ENCODE assay signal across 22 cellular contexts in the genomic region with DNA sequence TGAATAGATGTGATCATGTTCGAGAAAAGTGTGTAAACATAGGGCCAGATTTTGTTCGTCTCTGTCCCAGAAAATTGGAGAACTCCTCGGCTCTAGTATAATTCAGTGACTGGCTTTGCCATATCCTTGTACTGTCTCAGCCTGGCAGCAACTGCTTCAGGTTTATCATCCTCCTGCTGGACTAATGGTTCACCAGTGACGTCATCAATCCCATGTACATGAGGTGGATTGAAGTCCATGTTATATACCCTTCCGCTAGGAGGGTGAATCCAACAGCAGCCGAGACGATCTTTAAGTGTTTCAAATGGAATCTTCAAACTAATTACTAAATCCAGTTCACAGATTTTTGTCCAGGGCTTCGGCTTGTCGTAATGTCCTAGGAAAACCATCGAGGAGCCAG. TPM values are rescaled to one million over a fixed set of nuclear protein-coding genes. Genes with fewer than 3 reads are reported as not detected.
A peak's percentile ranks its signal among the peaks of the same experiment; 100 is the strongest.
DNase-seq lines count a peak whose midpoint lies in the region; ATAC-seq, FAIRE-seq and TF ChIP-seq lines count a peak whose summit lies in the region.
"Had no signal": no experiment of that assay in that cellular context is flagged by ENCODE, and none has a peak within 500 bp of the region (broad histone marks: within the 10 kb centered on the region; RNA-seq: fewer than 3 reads in every experiment).

No MANE protein-coding gene starts in this region.

- TF ChIP-seq CTCF in HepG2 (CRISPR knock-in tag; IDR thresholded peaks at IDR 0.05) (no peak), right lobe of liver (IDR thresholded peaks at IDR 0.05) (no peak), mammary epithelial cell (conservative IDR thresholded peaks at IDR 0.05 in 1 of 2, IDR thresholded peaks at IDR 0.05 in 1 of 2; ENCODE audit: extremely low read depth in 1 of 2, insufficient read depth in 1 of 2, low read depth in 1 of 2, low read length in 2 of 2) (no peak)

- H3K4me3 ChIP-seq in HepG2 (replicated peaks in 1 of 3; ENCODE audit: insufficient read depth in 1 of 3, low read depth in 2 of 3, low read length in 3 of 3) (no peak overlapping the region), right lobe of liver (no peak overlapping the region), mammary epithelial cell (replicated peaks in 1 of 3; ENCODE audit: insufficient read depth in 1 of 3, low read depth in 2 of 3, low read length in 3 of 3) (no peak overlapping the region)
- H3K4me3 ChIP-seq: BLaER1 treated with 17β-estradiol and CSF1 and Interleukin-3, amounts not matched to agents 10 nM and 100 nM; GM23248 had no signal

- TF ChIP-seq POLR2A in HepG2 (IDR thresholded peaks at IDR 0.05; ENCODE audit: insufficient read depth in 1 of 2, low read depth in 2 of 2, low read length in 2 of 2) = no peak
- no peak for TF ChIP-seq POLR2A in right lobe of liver (IDR thresholded peaks at IDR 0.05)

- H3K4me2 ChIP-seq in HepG2 (ENCODE audit: low read depth, low read length) (no peak overlapping the region), mammary epithelial cell (ENCODE audit: insufficient read depth, low read depth, low read length) (peak overlapping the region; percentile 65)

- H3K79me2 ChIP-seq in HepG2 (ENCODE audit: insufficient read depth, low read length) (no peaks in the 10 kb centered on the region), mammary epithelial cell (ENCODE audit: insufficient read depth, low read length) (no peaks in the 10 kb centered on the region)

- POLR2A ChIA-PET in HepG2 (lab: Yijun Ruan, JAX) = no interaction called here

- in situ Hi-C loops in HepG2 (cut with HindIII; ENCODE audit: extremely low pct_ligation_motif_present, low pct_unique_long_range_greater_than_20kb) (no loop called here), mammary epithelial cell (cut with MboI; ENCODE audit: low sequenced_read_pairs in 2 of 2) (no loop called here)

- H3K27ac ChIP-seq in HepG2 (ENCODE audit: extremely low read length, insufficient read depth, low read length) (no peak overlapping the region), right lobe of liver (no peak overlapping the region), KOPT-K1 (ENCODE audit: low read depth, low read length, poor library complexity, severe bottlenecking) (peak overlapping the region; percentile 62), mammary epithelial cell (ENCODE audit: insufficient read depth, low read depth, low read length) (no peak overlapping the region)
- H3K27ac ChIP-seq: 22Rv1; BLaER1 treated with 17β-estradiol and CSF1 and Interleukin-3, amounts not matched to agents 10 nM and 100 nM; GM23248 had no signal

- H3K36me3 ChIP-seq in HepG2 (replicated peaks in 1 of 2; ENCODE audit: control insufficient read depth in 1 of 2, insufficient read depth in 2 of 2, low read length in 2 of 2) (no peaks in the 10 kb centered on the region), right lobe of liver (no peaks in the 10 kb centered on the region), KOPT-K1 (ENCODE audit: insufficient read depth, low read length) (no peaks in the 10 kb centered on the region), mammary epithelial cell (ENCODE audit: insufficient read depth, low read length) (no peaks in the 10 kb centered on the region)
- H3K36me3 ChIP-seq: BLaER1 treated with 17β-estradiol and CSF1 and Interleukin-3, amounts not matched to agents 10 nM and 100 nM had no signal

- BruUV-seq in HepG2 (replicated peaks; lab: Mats Ljungman, UMichigan) (no TSS peak), mammary epithelial cell (replicated peaks; lab: Mats Ljungman, UMichigan) (no TSS peak)

- dilution Hi-C loops in mammary epithelial cell (cut with HindIII; ENCODE audit: low sequenced_read_pairs) = no loop called here

- peaks cover 33% of the 10 kb centered on the region for H3K4me1 ChIP-seq in HepG2 (ENCODE audit: insufficient read depth, low read length)
- peaks cover 0 to 4% (median 0%) of the 10 kb centered on the region in 4 donors for H3K4me1 ChIP-seq in right lobe of liver
- peaks cover 11% of the 10 kb centered on the region for H3K4me1 ChIP-seq in mammary epithelial cell (ENCODE audit: insufficient read depth, low read length)

- TF ChIP-seq EP300 in HepG2 (IDR thresholded peaks at IDR 0.05; ENCODE audit: low read depth in 2 of 2, low read length in 2 of 2) (no peak), HepG2 (CRISPR knock-in tag; IDR thresholded peaks at IDR 0.05; ENCODE audit: borderline replicate concordance) (no peak)

- CTCF ChIA-PET in HepG2 (lab: Yijun Ruan, JAX; ENCODE audit: low intra/inter-chr PET ratio, low total read pairs) (no interaction called here), mammary epithelial cell (lab: Charles Lee; ENCODE audit: low non-redundant PET) (no interaction called here)

- H4K20me1 ChIP-seq in HepG2 (ENCODE audit: insufficient read depth, low read length) (no peaks in the 10 kb centered on the region), mammary epithelial cell (ENCODE audit: insufficient read depth, low read length) (no peaks in the 10 kb centered on the region)
- H4K20me1 ChIP-seq: BLaER1 treated with 17β-estradiol and CSF1 and Interleukin-3, amounts not matched to agents 10 nM and 100 nM had no signal

- 89% methylated on average over 10 of the region's 10 CpGs for WGBS in HepG2 (ENCODE audit: low lambda C conversion rate)
- WGBS in right lobe of liver (ENCODE audit: insufficient coverage, low coverage, low lambda C conversion rate, missing lambda C conversion rate) = 91% methylated on average over 10 of the region's 10 CpGs
- 81% methylated on average over 10 of the region's 10 CpGs for WGBS in mammary epithelial cell (ENCODE audit: low coverage, missing lambda C conversion rate)

- H2AFZ ChIP-seq in HepG2 (ENCODE audit: low read length) = no peak overlapping the region
- peak overlapping the region; percentile 81 for H2AFZ ChIP-seq in mammary epithelial cell (ENCODE audit: low read depth, low read length)
- H2AFZ ChIP-seq: GM23248 had no signal

- intact Hi-C loops in HepG2 (cut with micrococcal nuclease; ENCODE audit: unreplicated experiment) = no loop called here
- intact Hi-C loops in right lobe of liver (cut with DNase I) = no loop called here
- intact Hi-C loops in mammary epithelial cell (cut with micrococcal nuclease) = no loop called here

- no peak for TF ChIP-seq RAD21 in HepG2 (CRISPR knock-in tag; IDR thresholded peaks at IDR 0.05)

- no peaks in the 10 kb centered on the region for H3K9me3 ChIP-seq in HepG2 (ENCODE audit: low read length)
- no peaks in the 10 kb centered on the region for H3K9me3 ChIP-seq in right lobe of liver
- no peaks in the 10 kb centered on the region for H3K9me3 ChIP-seq in KOPT-K1 (ENCODE audit: insufficient read depth, low read length, poor library complexity, severe bottlenecking)
- H3K9me3 ChIP-seq in mammary epithelial cell (replicated peaks; ENCODE audit: insufficient read depth, low read length) = no peaks in the 10 kb centered on the region
- H3K9me3 ChIP-seq: BLaER1 treated with 17β-estradiol and CSF1 and Interleukin-3, amounts not matched to agents 10 nM and 100 nM had no signal

- peak; percentile 10 for DNase-seq in DMS53 (lab: John Stamatoyannopoulos, UW)
- DNase-seq in DMS53 treated with DMSO at 0.1 percent for 48 hours (lab: John Stamatoyannopoulos, UW; ENCODE audit: unreplicated experiment) = no peak
- no peak for DNase-seq in HepG2 (ENCODE audit: low spot score)
- DNase-seq in right lobe of liver = no peak
- peak; percentile 6 for DNase-seq in mammary epithelial cell
- DNase-seq in RPMI8226 = no peak
- DNase-seq in NCI-H1417 treated with DMSO at 0.1 percent for 48 hours (lab: John Stamatoyannopoulos, UW) = no peak
- DNase-seq: Calu3; CD4-positive, alpha-beta T cell; CD8-positive, alpha-beta memory T cell; COR-L47; DMS79; GF-D8; GM23248; H7; HFFc6 had no signal

- ATAC-seq in HepG2 = no peak
- no peak for ATAC-seq in right lobe of liver
- ATAC-seq: HCT116 had no signal

- no peaks in the 10 kb centered on the region for H3K27me3 ChIP-seq in HepG2 (ENCODE audit: control insufficient read depth in 1 of 2, insufficient read depth in 2 of 2, low read length in 2 of 2)
- H3K27me3 ChIP-seq in right lobe of liver = no peaks in the 10 kb centered on the region
- H3K27me3 ChIP-seq in mammary epithelial cell (ENCODE audit: insufficient read depth, low read length) = no peaks in the 10 kb centered on the region
- H3K27me3 ChIP-seq: BLaER1 treated with 17β-estradiol and CSF1 and Interleukin-3, amounts not matched to agents 10 nM and 100 nM had no signal

- H3K9ac ChIP-seq in HepG2 (ENCODE audit: insufficient read depth, low read depth, low read length) (no peak overlapping the region), mammary epithelial cell (ENCODE audit: insufficient read depth, low read length) (no peak overlapping the region)
- H3K9ac ChIP-seq: BLaER1 treated with 17β-estradiol and CSF1 and Interleukin-3, amounts not matched to agents 10 nM and 100 nM; GM23248 had no signal

- no peak for FAIRE-seq in HepG2 (lab: Jason Lieb, UNC)
- FAIRE-seq: A204.1, H1 had no signal

TF ChIP-seq in HepG2, 621 proteins besides CTCF, POLR2A, EP300 and RAD21 (continues in another document):
- no peak for TF ChIP-seq RCOR2 (CRISPR knock-in tag; IDR thresholded peaks at IDR 0.05)

RNA-seq across cellular contexts. Expression of gene PLPP1, which starts 17.1 kb away (rescaled TPM):
- total RNA-seq in HepG2 (2016; rRNA removed; fragmentation: Illumina TruSeq; extraction: Trizol) (5.2 and 7.3 TPM in 2 replicates), right lobe of liver (100 to 1,000 TPM in 2 of 6 experiments, 10 to 100 TPM in 4; 23.3 to 145 (median 36.0) TPM), mammary epithelial cell (100 to 1,000 TPM in 1 of 2 donors, 10 to 100 TPM in 1; 18.8 to 122 TPM)
- 5.0 and 6.0 TPM in 2 replicates for total RNA-seq in HepG2 (2016; cell fraction: cytosol; rRNA removed; fragmentation: Illumina TruSeq; extraction: Trizol; ENCODE audit: low read depth)
- total RNA-seq in HepG2 (2016; cell fraction: insoluble cytoplasmic fraction; rRNA removed; fragmentation: Illumina TruSeq; extraction: Trizol) = 4.9 and 6.7 TPM in 2 replicates
- total RNA-seq in HepG2 (2016; cell fraction: membrane; rRNA removed; fragmentation: Illumina TruSeq; extraction: Trizol) = 5.1 and 5.2 TPM in 2 replicates
- 6.7 and 7.7 TPM in 2 replicates for total RNA-seq in HepG2 (2016; cell fraction: nucleus; rRNA removed; fragmentation: Illumina TruSeq; extraction: Trizol)
- polyA plus RNA-seq in HepG2 (2011; rRNA removed) (12.1 and 13.3 TPM in 2 replicates), mammary epithelial cell (18.3 TPM)
- polyA plus RNA-seq in HepG2 (2011; cell fraction: cytosol; rRNA removed) = 10.1 and 15.8 TPM in 2 replicates
- polyA plus RNA-seq in HepG2 (2011; cell fraction: nucleus; rRNA removed) = 4.3 and 6.7 TPM in 2 replicates
- 6.0 and 7.3 TPM in 2 replicates for polyA plus RNA-seq in HepG2 (2012)
- polyA plus RNA-seq in HepG2 (2016; cell fraction: cytosol; fragmentation: Illumina TruSeq; extraction: Trizol; ENCODE audit: low read depth) = 3.4 and 4.9 TPM in 2 replicates
- polyA plus RNA-seq in HepG2 (2016; cell fraction: insoluble cytoplasmic fraction; fragmentation: Illumina TruSeq; extraction: Trizol; ENCODE audit: low read depth) = 6.3 and 7.1 TPM in 2 replicates
- 3.3 and 4.3 TPM in 2 replicates for polyA plus RNA-seq in HepG2 (2016; cell fraction: membrane; fragmentation: Illumina TruSeq; extraction: Trizol; ENCODE audit: low read depth)
- polyA plus RNA-seq in HepG2 (2016; cell fraction: nucleus; fragmentation: Illumina TruSeq; extraction: Trizol; ENCODE audit: insufficient read depth, low read depth) = 10.3 and 13.9 TPM in 2 replicates
- 9.0 and 9.6 TPM in 2 replicates for polyA minus RNA-seq in HepG2 (2011; rRNA and poly(A)+ RNA removed; ENCODE audit: low replicate concordance)
- polyA minus RNA-seq in HepG2 (2011; cell fraction: cytosol; rRNA and poly(A)+ RNA removed) = 8.2 and 9.3 TPM in 2 replicates
- 7.9 and 9.8 TPM in 2 replicates for polyA minus RNA-seq in HepG2 (2011; cell fraction: nucleus; rRNA and poly(A)+ RNA removed)
- 9.1 TPM for polyA minus RNA-seq in mammary epithelial cell

Comparison
In these comparisons a context has a peak if more than half of its experiments do, and no peak if none do; other contexts are left out.
1. DNase-seq: peak in DMS53 (single experiment) and mammary epithelial cell (single experiment); none in DMS53 treated with DMSO at 0.1 percent for 48 hours (single experiment), HepG2 (single experiment), right lobe of liver (0 of 3), RPMI8226 (single experiment) and NCI-H1417 treated with DMSO at 0.1 percent for 48 hours (single experiment).